8 cellular contexts compared by ENCODE assay signal in genomic region chr1:38028105-38028591, GRCh38. TPM values are rescaled to one million over a fixed set of nuclear protein-coding genes. Genes with fewer than 3 reads are reported as not detected.
DNase-seq lines count a peak whose midpoint lies in the region; ATAC-seq and TF ChIP-seq lines count a peak whose summit lies in the region.

No MANE protein-coding gene starts in this region.

- CTCF ChIA-PET in activated CD4-positive, alpha-beta memory T cell treated with anti-CD3 and anti-CD28 coated beads for 36 hours (lab: Charles Lee): interaction anchor here (0.8 to 7.0 kb wide), 14 partner anchors 9 to 807 kb away, joined by 3 to 101 read pairs (median 6); partner anchors contain the start of genes SF3A3 and UTP11

- peaks cover 54% of the 10 kb centered on the region for H3K4me1 ChIP-seq in BLaER1
- H3K4me1 ChIP-seq in psoas muscle: peaks cover 78% of the 10 kb centered on the region
- peaks cover 3 to 29% (median 18%) of the 10 kb centered on the region in 3 donors for H3K4me1 ChIP-seq in gastroesophageal sphincter
- H3K4me1 ChIP-seq in smooth muscle cell (ENCODE audit: low read depth): peaks cover 43% of the 10 kb centered on the region

- no peaks in the 10 kb centered on the region for H3K27me3 ChIP-seq in BLaER1
- H3K27me3 ChIP-seq in psoas muscle (ENCODE audit: insufficient read depth in 3 of 3, low read length in 2 of 3): no peaks in the 10 kb centered on the region
- H3K27me3 ChIP-seq in gastroesophageal sphincter: no peaks in the 10 kb centered on the region
- no peaks in the 10 kb centered on the region for H3K27me3 ChIP-seq in smooth muscle cell (ENCODE audit: low read depth)

- H3K9me3 Mint-ChIP-seq in activated CD4-positive, alpha-beta memory T cell treated with anti-CD3 and anti-CD28 coated beads for 36 hours: no peaks in the 10 kb centered on the region

- H3K4me3 ChIP-seq in BLaER1 (no peak overlapping the region), psoas muscle (no peak overlapping the region), gastroesophageal sphincter (no peak overlapping the region), smooth muscle cell (no peak overlapping the region)

- H3K79me2 ChIP-seq in smooth muscle cell (ENCODE audit: low read depth): no peaks in the 10 kb centered on the region

- POLR2A ChIA-PET in activated CD4-positive, alpha-beta memory T cell treated with anti-CD3 and anti-CD28 coated beads for 36 hours (lab: Charles Lee): interaction anchor here (0.6 to 2.7 kb wide), 11 partner anchors 12 to 829 kb away, joined by 3 to 20 read pairs (median 4); partner anchors contain the start of genes SF3A3 and UTP11

- intact Hi-C loops in activated CD4-positive, alpha-beta memory T cell treated with anti-CD3 and anti-CD28 coated beads for 36 hours (cut with micrococcal nuclease): loop anchor here (1.0 to 5.0 kb wide), 6 partner anchors 16 to 824 kb away; partner anchors contain the start of gene UTP11
- intact Hi-C loops in psoas muscle (cut with DNase I): loop anchor here in 1 of 2 donors (5.0 to 10.0 kb wide), 3 partner anchors 559 to 1863 kb away; no protein-coding TSS in a partner anchor

- DNase-seq in activated CD4-positive, alpha-beta memory T cell treated with anti-CD3 and anti-CD28 coated beads for 36 hours: peak; percentile 87
- DNase-seq in psoas muscle (no peak), NCI-H187 treated with DMSO at 0.1 percent for 48 hours (lab: John Stamatoyannopoulos, UW) (no peak), smooth muscle cell (lab: John Stamatoyannopoulos, UW; ENCODE audit: unreplicated experiment) (no peak)

- H3K27ac ChIP-seq in BLaER1: no peak overlapping the region
- peak overlapping the region; percentile 72 for H3K27ac ChIP-seq in psoas muscle
- no peak overlapping the region for H3K27ac ChIP-seq in gastroesophageal sphincter
- H3K27ac ChIP-seq in smooth muscle cell (ENCODE audit: low read depth): no peak overlapping the region

- H2AFZ ChIP-seq in smooth muscle cell (ENCODE audit: low read depth): no peak overlapping the region

- H3K36me3 ChIP-seq in BLaER1 (peaks cover 40% of the 10 kb centered on the region), psoas muscle (ENCODE audit: insufficient read depth in 1 of 2, low read depth in 1 of 2) (peaks cover 7 to 43% of the 10 kb centered on the region in 2 donors), gastroesophageal sphincter (peaks cover 3 to 49% of the 10 kb centered on the region in 2 donors), smooth muscle cell (ENCODE audit: low read depth) (peaks cover 16% of the 10 kb centered on the region)

- peak; percentile 54 for ATAC-seq in GM19035 (IDR thresholded peaks at IDR 0.05; ENCODE audit: unreplicated experiment)
- peak; percentile 47 for ATAC-seq in HG03060 (IDR thresholded peaks at IDR 0.05; ENCODE audit: low read depth, unreplicated experiment)
- ATAC-seq in psoas muscle: peak; percentile 12 to 29 (median 22)
- ATAC-seq in gastroesophageal sphincter: no peak

- TF ChIP-seq CTCF in psoas muscle (IDR thresholded peaks at IDR 0.05) (no peak), gastroesophageal sphincter (IDR thresholded peaks at IDR 0.05) (no peak), smooth muscle cell (IDR thresholded peaks at IDR 0.05; ENCODE audit: borderline replicate concordance, insufficient read depth, poor library complexity, severe bottlenecking) (no peak)

- H3K4me2 ChIP-seq in BLaER1 (peak overlapping the region; percentile 87; the same call in 1 of the 2 replicates), smooth muscle cell (no peak overlapping the region)

- no peaks in the 10 kb centered on the region for H3K27me3 Mint-ChIP-seq in activated CD4-positive, alpha-beta memory T cell treated with anti-CD3 and anti-CD28 coated beads for 36 hours

- no peak overlapping the region for H3K4me3 Mint-ChIP-seq in activated CD4-positive, alpha-beta memory T cell treated with anti-CD3 and anti-CD28 coated beads for 36 hours

- peak overlapping the region; percentile 89 for H3K27ac Mint-ChIP-seq in activated CD4-positive, alpha-beta memory T cell treated with anti-CD3 and anti-CD28 coated beads for 36 hours

- WGBS in psoas muscle, 3 donors: 49 to 74% (median 51%) methylated on average over 3 of the region's 3 CpGs
- WGBS in gastroesophageal sphincter (ENCODE audit: low coverage in 1 of 2), 2 donors: 60 to 84% methylated on average over 1 to 2 of the region's 3 CpGs
- 65% methylated on average over 3 of the region's 3 CpGs for WGBS in smooth muscle cell (ENCODE audit: low lambda C conversion rate)

- peaks cover 12% of the 10 kb centered on the region for H3F3A ChIP-seq in smooth muscle cell (ENCODE audit: low read depth)

- peaks cover 18% of the 10 kb centered on the region for H3K36me3 Mint-ChIP-seq in activated CD4-positive, alpha-beta memory T cell treated with anti-CD3 and anti-CD28 coated beads for 36 hours

- no peak overlapping the region for H3K9ac ChIP-seq in BLaER1
- H3K9ac ChIP-seq in smooth muscle cell (ENCODE audit: low read depth): no peak overlapping the region

- no peak for TF ChIP-seq POLR2A in gastroesophageal sphincter (IDR thresholded peaks at IDR 0.05)

- H4K20me1 ChIP-seq in BLaER1: peaks cover 11% of the 10 kb centered on the region; the same call in 1 of the 2 replicates
- peaks cover 2% of the 10 kb centered on the region for H4K20me1 ChIP-seq in smooth muscle cell (ENCODE audit: low read depth)

- H3K9me3 ChIP-seq in BLaER1: no peaks in the 10 kb centered on the region
- H3K9me3 ChIP-seq in psoas muscle: no peaks in the 10 kb centered on the region
- no peaks in the 10 kb centered on the region for H3K9me3 ChIP-seq in gastroesophageal sphincter
- no peaks in the 10 kb centered on the region for H3K9me3 ChIP-seq in smooth muscle cell (replicated peaks; ENCODE audit: low read depth)

- peaks cover 51% of the 10 kb centered on the region for H3K4me1 Mint-ChIP-seq in activated CD4-positive, alpha-beta memory T cell treated with anti-CD3 and anti-CD28 coated beads for 36 hours (ENCODE audit: low read depth)

- no peak for TF ChIP-seq EP300 in gastroesophageal sphincter (IDR thresholded peaks at IDR 0.05)

RNA-seq across cellular contexts. Expression of gene UTP11, which starts 15.6 kb away (rescaled TPM):
- 10 to 100 TPM; 51.2 to 52.3 TPM for total RNA-seq in activated CD4-positive, alpha-beta memory T cell treated with anti-CD3 and anti-CD28 coated beads for 36 hours
- 100 to 1,000 TPM in 3 of 4 donors, 10 to 100 TPM in 1; 65.2 to 210 (median 131) TPM for total RNA-seq in psoas muscle
- polyA plus RNA-seq in psoas muscle: 100 to 1,000 TPM in 2 of 3 donors, 10 to 100 TPM in 1; 91.7 to 253 (median 163) TPM
- total RNA-seq in gastroesophageal sphincter: 10 to 100 TPM; 50.7 to 79.2 (median 59.8) TPM
- total RNA-seq in smooth muscle cell: 72.4 and 73.5 TPM in 2 replicates
- 43.7 and 44.4 TPM in 2 replicates for polyA plus RNA-seq in smooth muscle cell

RNA-seq across cellular contexts. Expression of gene POU3F1, which starts 18.4 kb away (rescaled TPM):
- total RNA-seq in activated CD4-positive, alpha-beta memory T cell treated with anti-CD3 and anti-CD28 coated beads for 36 hours: under 1 TPM; 0.26 to 0.36 TPM
- under 1 TPM in 3 of 4 donors, not detected in 1; 0.12 to 0.38 (median 0.14) TPM for total RNA-seq in psoas muscle
- under 1 TPM; 0.04 to 0.21 (median 0.07) TPM for polyA plus RNA-seq in psoas muscle
- total RNA-seq in gastroesophageal sphincter: under 1 TPM in 1 of 4 donors, not detected in 3; 0.20 TPM
- total RNA-seq in smooth muscle cell: not detected in 2 replicates
- polyA plus RNA-seq in smooth muscle cell: 0.55 and 1.4 TPM in 2 replicates

RNA-seq across cellular contexts. Expression of gene FHL3, which starts 22.8 kb away (rescaled TPM):
- 10 to 100 TPM; 14.4 to 14.7 TPM for total RNA-seq in activated CD4-positive, alpha-beta memory T cell treated with anti-CD3 and anti-CD28 coated beads for 36 hours
- total RNA-seq in psoas muscle (1,000 to 10,000 TPM in 1 of 4 donors, 100 to 1,000 TPM in 3; 236 to 1,187 (median 448) TPM), gastroesophageal sphincter (10 to 100 TPM; 25.8 to 58.4 (median 30.6) TPM), smooth muscle cell (29.5 and 32.0 TPM in 2 replicates)
- polyA plus RNA-seq in psoas muscle (100 to 1,000 TPM in 2 of 3 donors, 10 to 100 TPM in 1; 41.6 to 905 (median 582) TPM), smooth muscle cell (67.1 and 70.2 TPM in 2 replicates)

RNA-seq across cellular contexts. Expression of gene SF3A3, which starts 38.3 kb away (rescaled TPM):
- total RNA-seq in activated CD4-positive, alpha-beta memory T cell treated with anti-CD3 and anti-CD28 coated beads for 36 hours: 10 to 100 TPM; 93.5 to 94.4 TPM
- 10 to 100 TPM; 20.0 to 45.4 (median 35.0) TPM for total RNA-seq in psoas muscle
- polyA plus RNA-seq in psoas muscle: 10 to 100 TPM; 13.0 to 35.0 (median 30.0) TPM
- 10 to 100 TPM; 44.0 to 61.9 (median 50.9) TPM for total RNA-seq in gastroesophageal sphincter
- 74.9 and 79.6 TPM in 2 replicates for total RNA-seq in smooth muscle cell
- 50.8 and 54.0 TPM in 2 replicates for polyA plus RNA-seq in smooth muscle cell
